1 cellular context compared by ENCODE assay signal in genomic region chr12:93689076-93689834, GRCh38.
TF ChIP-seq lines count a peak whose summit lies in the region.

No MANE protein-coding gene starts in this region.

TF ChIP-seq in IMR-90, 13 proteins besides CTCF, POLR2A, EP300 and RAD21 (continued from another document):
- no peak for TF ChIP-seq ELK1 (IDR thresholded peaks at IDR 0.05; ENCODE audit: borderline replicate concordance, low read depth, low read length)
- TF ChIP-seq MXI1 (IDR thresholded peaks at IDR 0.05; ENCODE audit: borderline replicate concordance, low read depth, low read length) = no peak
- no peak for TF ChIP-seq USF2 (IDR thresholded peaks at IDR 0.05; ENCODE audit: low read depth, low read length)
- no peak for TF ChIP-seq RFX5 (IDR thresholded peaks at IDR 0.05; ENCODE audit: low read depth, low read length)
- TF ChIP-seq MAFK (IDR thresholded peaks at IDR 0.05; ENCODE audit: low read depth, low read length) = no peak
- no peak for TF ChIP-seq BHLHE40 (IDR thresholded peaks at IDR 0.05; ENCODE audit: low read depth, low read length)
- TF ChIP-seq NFE2L2 (IDR thresholded peaks at IDR 0.05; ENCODE audit: low read depth, low read length) = no peak
- TF ChIP-seq MAZ (IDR thresholded peaks at IDR 0.05; ENCODE audit: borderline replicate concordance, low read depth, low read length) = no peak
TF ChIP-seq in IMR-90: peak in this region for 0.
